In genomic region chr5:54581831-54582548, GRCh38 we compare ENCODE assay signal across 16 cellular contexts.
A peak's percentile ranks its signal among the peaks of the same experiment; 100 is the strongest.
DNase-seq lines count a peak whose midpoint lies in the region; ATAC-seq and TF ChIP-seq lines count a peak whose summit lies in the region.
"Had no signal": no experiment of that assay in that cellular context is flagged by ENCODE, and none has a peak within 500 bp of the region (broad histone marks: within the 10 kb centered on the region; RNA-seq: fewer than 3 reads in every experiment).

No MANE protein-coding gene starts in this region.

- ATAC-seq in heart left ventricle (peak in 3 of 4 donors; percentile 27 to 68 (median 54)), sciatic nerve (peak; percentile 82), aorta (ENCODE audit: low FRiP score) (peak; percentile 70)

- H3K4me3 Mint-ChIP-seq in MCF 10A (ENCODE audit: unreplicated experiment): no peak overlapping the region
- H3K4me3 Mint-ChIP-seq: activated T-helper 1 cell treated with anti-CD3 and anti-CD28 coated beads, Interleukin-12 subunit alpha, Interleukin-12 subunit beta, Interleukin-2, Interleukin-4 antibody, amounts not matched to agents 30 ng/mL and 10 ng/mL and 1 ng/mL, durations not matched to agents 14 hours and 24 hours and 36 hours; HFFc6; T-helper 1 cell treated with Interleukin-12 subunit alpha and Interleukin-12 subunit beta and Interleukin-4 antibody, amounts not matched to agents 30 μg/mL and 1 μg/mL, for 36 hours had no signal

- no peaks in the 10 kb centered on the region for H3K36me3 Mint-ChIP-seq in MCF 10A (ENCODE audit: insufficient read depth, unreplicated experiment)

- H3K9me3 Mint-ChIP-seq in MCF 10A (ENCODE audit: unreplicated experiment): no peaks in the 10 kb centered on the region

- CTCF ChIA-PET in MCF 10A (lab: Yijun Ruan, JAX): interaction anchor here (0.7 to 1.0 kb wide), 2 partner anchors 65 to 1109 kb away, joined by 3 to 4 read pairs; partner anchors contain the start of gene SNX18

- H3K9me3 ChIP-seq in breast epithelium (peaks cover 0 to 9% of the 10 kb centered on the region in 2 donors), heart left ventricle (peaks cover 0 to 12% (median 3%) of the 10 kb centered on the region in 12 donors), aorta (ENCODE audit: control insufficient read depth, low read length) (no peaks in the 10 kb centered on the region)
- H3K9me3 ChIP-seq: prostate gland had no signal

- H3K27me3 Mint-ChIP-seq in MCF 10A (ENCODE audit: insufficient read depth, unreplicated experiment): no peaks in the 10 kb centered on the region

- H3K36me3 ChIP-seq in breast epithelium (no peaks in the 10 kb centered on the region), heart left ventricle (no peaks in the 10 kb centered on the region), aorta (ENCODE audit: control insufficient read depth in 1 of 2, insufficient read depth in 2 of 2, low read length in 1 of 2) (no peaks in the 10 kb centered on the region)
- H3K36me3 ChIP-seq: prostate gland had no signal

- no peaks in the 10 kb centered on the region for H3K4me1 Mint-ChIP-seq in MCF 10A (ENCODE audit: insufficient read depth, unreplicated experiment)

- TF ChIP-seq POLR2A in breast epithelium (IDR thresholded peaks at IDR 0.05) (no peak), heart left ventricle (IDR thresholded peaks at IDR 0.05) (no peak)

- no peak for TF ChIP-seq CTCF in breast epithelium (IDR thresholded peaks at IDR 0.05)
- TF ChIP-seq CTCF in MCF 10A (IDR thresholded peaks at IDR 0.05; ENCODE audit: unreplicated experiment): no peak
- no peak for TF ChIP-seq CTCF in heart left ventricle (IDR thresholded peaks at IDR 0.05)

- no TSS peak for BruUV-seq in MCF 10A (replicated peaks; lab: Mats Ljungman, UMichigan)

- no peaks in the 10 kb centered on the region for H3K27me3 ChIP-seq in breast epithelium
- no peaks in the 10 kb centered on the region for H3K27me3 ChIP-seq in heart left ventricle
- no peaks in the 10 kb centered on the region for H3K27me3 ChIP-seq in aorta (ENCODE audit: control insufficient read depth in 1 of 2, insufficient read depth in 2 of 2, low read length in 1 of 2)

- POLR2A ChIA-PET in MCF 10A (lab: Yijun Ruan, JAX): interaction anchor here (0.6 kb wide), 1 partner anchor 65 kb away, joined by 4 read pairs; no protein-coding TSS in a partner anchor

- whole genome bisulfite sequencing in heart left ventricle, 4 donors: 76 to 82% (median 80%) methylated on average over 3 of the region's 3 CpGs
- WGBS in aorta, 2 donors: 15 to 18% methylated on average over 3 of the region's 3 CpGs

- intact Hi-C loops in breast epithelium (cut with DNase I; ENCODE audit: low total_unique reads): no loop called here
- intact Hi-C loops in MCF 10A (cut with micrococcal nuclease): no loop called here
- intact Hi-C loops in heart left ventricle (cut with DNase I): loop anchor here in 1 of 10 donors (2.0 kb wide), 1 partner anchor 73 kb away; no protein-coding TSS in a partner anchor
- intact Hi-C loops in sciatic nerve (cut with DNase I): no loop called here
- intact Hi-C loops in aorta (cut with DNase I): loop anchor here in 1 of 2 donors (5.0 kb wide), 1 partner anchor 60 kb away; no protein-coding TSS in a partner anchor

- H3K27ac ChIP-seq in breast epithelium: peak overlapping the region; percentile 69 to 87
- H3K27ac ChIP-seq in heart left ventricle: peak overlapping the region in 11 of 12 donors; percentile 26 to 82 (median 50)
- peak overlapping the region; percentile 51 to 91 for H3K27ac ChIP-seq in aorta (ENCODE audit: low read depth in 1 of 2, low read length in 2 of 2)
- H3K27ac ChIP-seq: 22Rv1, prostate gland had no signal

- H3K4me1 ChIP-seq in breast epithelium: no peaks in the 10 kb centered on the region
- peaks cover 0 to 45% (median 13%) of the 10 kb centered on the region in 12 donors for H3K4me1 ChIP-seq in heart left ventricle
- H3K4me1 ChIP-seq in aorta (ENCODE audit: control insufficient read depth in 1 of 2, insufficient read depth in 2 of 2, low read length in 2 of 2): peaks cover 5 to 7% of the 10 kb centered on the region in 2 donors

- DNase-seq in breast epithelium (ENCODE audit: low spot score in 2 of 2) (no peak), MCF 10A (ENCODE audit: unreplicated experiment) (no peak), heart left ventricle (no peak), sciatic nerve (ENCODE audit: low spot score) (no peak), aorta (no peak), UCSD-AML1 (lab: John Stamatoyannopoulos, UW; ENCODE audit: unreplicated experiment) (no peak), KG1 (lab: John Stamatoyannopoulos, UW) (no peak)
- DNase-seq in activated CD4-positive, alpha-beta T cell treated with anti-CD3 and anti-CD28 coated beads, Interleukin-2, amount 50 U/mL, for 4 hours: no peak
- DNase-seq: NCI-H1048; stimulated activated CD4-positive, alpha-beta T cell treated with anti-CD3 and anti-CD28 coated beads, Interleukin-4, amount 100 ng/mL, for 4 hours; stimulated activated naive CD4-positive, alpha-beta T cell had no signal

- no peak overlapping the region for H3K27ac Mint-ChIP-seq in MCF 10A (ENCODE audit: low read depth, unreplicated experiment)
- H3K27ac Mint-ChIP-seq: activated T-helper 1 cell treated with anti-CD3 and anti-CD28 coated beads, Interleukin-12 subunit alpha, Interleukin-12 subunit beta, Interleukin-2, Interleukin-4 antibody, amounts not matched to agents 30 ng/mL and 10 ng/mL and 1 ng/mL, durations not matched to agents 14 hours and 24 hours and 36 hours; HFFc6; T-helper 1 cell treated with Interleukin-12 subunit alpha and Interleukin-12 subunit beta and Interleukin-4 antibody, amounts not matched to agents 30 μg/mL and 1 μg/mL, for 36 hours had no signal

- no peak overlapping the region for H3K4me3 ChIP-seq in breast epithelium
- no peak overlapping the region for H3K4me3 ChIP-seq in heart left ventricle
- H3K4me3 ChIP-seq in aorta (ENCODE audit: low read length in 2 of 2): no peak overlapping the region
- H3K4me3 ChIP-seq: prostate gland had no signal
